In genomic region chr20:58981564-58982364, GRCh38 we compare ENCODE assay signal across 1 cellular context.
TF ChIP-seq lines count a peak whose summit lies in the region.

No MANE protein-coding gene starts in this region.

TF ChIP-seq in endothelial cell of umbilical vein, 7 proteins besides CTCF, POLR2A, EP300 and RAD21 (continued from another document):
- TF ChIP-seq MAX (IDR thresholded peaks at IDR 0.05; ENCODE audit: insufficient read depth, insufficient read length) (no peak), POLR2AphosphoS5 (IDR thresholded peaks at IDR 0.05; ENCODE audit: insufficient read depth, low read depth, low read length) (no peak), EZH2 (IDR thresholded peaks at IDR 0.05; ENCODE audit: borderline replicate concordance, low read depth, low read length, severe bottlenecking) (no peak), MYC (IDR thresholded peaks at IDR 0.05; ENCODE audit: low read depth, low read length) (no peak)
